8 cellular contexts compared by ENCODE assay signal in genomic region chr17:82205720-82206508, GRCh38. TPM values are rescaled to one million over a fixed set of nuclear protein-coding genes. Genes with fewer than 3 reads are reported as not detected.
A peak's percentile ranks its signal among the peaks of the same experiment; 100 is the strongest.
DNase-seq lines count a peak whose midpoint lies in the region; TF ChIP-seq lines count a peak whose summit lies in the region.

No MANE protein-coding gene starts in this region.

- TF ChIP-seq CTCF in AG09309 (IDR thresholded peaks at IDR 0.05; ENCODE audit: control insufficient read depth, insufficient read depth, low read depth, low read length, missing control alignments): peak; percentile 90
- peak; percentile 82 for TF ChIP-seq CTCF in fibroblast of mammary gland (conservative IDR thresholded peaks at IDR 0.05; ENCODE audit: control insufficient read depth, insufficient read depth, low read depth, low read length)
- TF ChIP-seq CTCF in nephron (IDR thresholded peaks at IDR 0.05; ENCODE audit: unreplicated experiment in 3 of 3): peak; percentile 82 to 89 (median 87)
- peak; percentile 88 to 90 for TF ChIP-seq CTCF in suprapubic skin (IDR thresholded peaks at IDR 0.05)

- H3K27ac ChIP-seq in suprapubic skin: peak overlapping the region; percentile 41

- peak overlapping the region; percentile 84 for H3K27ac Mint-ChIP-seq in activated T-helper 2 cell treated with anti-CD3 and anti-CD28 coated beads, Interferon-gamma antibody, Interleukin-2, Interleukin-4, amounts not matched to agents 10 μg/mL and 5 μg/mL and 100 μg/mL, durations not matched to agents 14 hours and 24 hours and 36 hours
- H3K27ac Mint-ChIP-seq in nephron: peak overlapping the region in 1 of 3 experiments; percentile 31

- peaks cover 17% of the 10 kb centered on the region for H3K4me1 ChIP-seq in suprapubic skin

- peaks cover 4% of the 10 kb centered on the region for H3K36me3 Mint-ChIP-seq in activated T-helper 2 cell treated with anti-CD3 and anti-CD28 coated beads, Interferon-gamma antibody, Interleukin-2, Interleukin-4, amounts not matched to agents 10 μg/mL and 5 μg/mL and 100 μg/mL, durations not matched to agents 14 hours and 24 hours and 36 hours (ENCODE audit: low read depth)
- no peaks in the 10 kb centered on the region for H3K36me3 Mint-ChIP-seq in nephron (ENCODE audit: low read depth)

- H3K4me3 Mint-ChIP-seq in activated T-helper 2 cell treated with anti-CD3 and anti-CD28 coated beads, Interferon-gamma antibody, Interleukin-2, Interleukin-4, amounts not matched to agents 10 μg/mL and 5 μg/mL and 100 μg/mL, durations not matched to agents 14 hours and 24 hours and 36 hours (ENCODE audit: low read depth): peak overlapping the region; percentile 48
- no peak overlapping the region for H3K4me3 Mint-ChIP-seq in nephron

- DNase-seq in AG09309 (ENCODE audit: low read depth): no peak
- peak; percentile 86 for DNase-seq in GM19240 (ENCODE audit: insufficient read length, low spot score)
- DNase-seq in LoVo (ENCODE audit: low spot score): peak; percentile 85
- DNase-seq in RPMI8226: peak; percentile 89
- DNase-seq in activated T-helper 2 cell treated with anti-CD3 and anti-CD28 coated beads, Interferon-gamma antibody, Interleukin-2, Interleukin-4, amounts not matched to agents 10 μg/mL and 5 μg/mL and 100 μg/mL, durations not matched to agents 14 hours and 24 hours and 36 hours (ENCODE audit: low spot score): peak; percentile 77
- peak; percentile 92 for DNase-seq in fibroblast of mammary gland (ENCODE audit: low read depth)
- peak; percentile 89 to 93 for DNase-seq in suprapubic skin (ENCODE audit: low spot score in 2 of 2)

- no peaks in the 10 kb centered on the region for H3K27me3 ChIP-seq in suprapubic skin

- H3K27me3 Mint-ChIP-seq in activated T-helper 2 cell treated with anti-CD3 and anti-CD28 coated beads, Interferon-gamma antibody, Interleukin-2, Interleukin-4, amounts not matched to agents 10 μg/mL and 5 μg/mL and 100 μg/mL, durations not matched to agents 14 hours and 24 hours and 36 hours (ENCODE audit: low read depth): no peaks in the 10 kb centered on the region
- H3K27me3 Mint-ChIP-seq in nephron (ENCODE audit: low read depth): no peaks in the 10 kb centered on the region

- peak in 1 of 2 donors; percentile 39 for TF ChIP-seq POLR2A in suprapubic skin (IDR thresholded peaks at IDR 0.05)

- 18% methylated on average over 21 of the region's 21 CpGs for WGBS in suprapubic skin

- H3K4me1 Mint-ChIP-seq in activated T-helper 2 cell treated with anti-CD3 and anti-CD28 coated beads, Interferon-gamma antibody, Interleukin-2, Interleukin-4, amounts not matched to agents 10 μg/mL and 5 μg/mL and 100 μg/mL, durations not matched to agents 14 hours and 24 hours and 36 hours (ENCODE audit: low read depth): peaks cover 37% of the 10 kb centered on the region
- peaks cover 15% of the 10 kb centered on the region for H3K4me1 Mint-ChIP-seq in nephron

- TF ChIP-seq EP300 in suprapubic skin (IDR thresholded peaks at IDR 0.05): no peak

- no peaks in the 10 kb centered on the region for H3K9me3 Mint-ChIP-seq in activated T-helper 2 cell treated with anti-CD3 and anti-CD28 coated beads, Interferon-gamma antibody, Interleukin-2, Interleukin-4, amounts not matched to agents 10 μg/mL and 5 μg/mL and 100 μg/mL, durations not matched to agents 14 hours and 24 hours and 36 hours
- no peaks in the 10 kb centered on the region for H3K9me3 Mint-ChIP-seq in nephron

- H3K4me3 ChIP-seq in AG09309 (ENCODE audit: control insufficient read depth, low read depth, low read length): no peak overlapping the region
- H3K4me3 ChIP-seq in fibroblast of mammary gland (ENCODE audit: control insufficient read depth, low read depth, low read length): no peak overlapping the region
- no peak overlapping the region for H3K4me3 ChIP-seq in suprapubic skin

- no peaks in the 10 kb centered on the region for H3K36me3 ChIP-seq in suprapubic skin

- no peaks in the 10 kb centered on the region for H3K9me3 ChIP-seq in suprapubic skin

- intact Hi-C loops in activated T-helper 2 cell treated with anti-CD3 and anti-CD28 coated beads, Interferon-gamma antibody, Interleukin-2, Interleukin-4, amounts not matched to agents 10 μg/mL and 5 μg/mL and 100 μg/mL, durations not matched to agents 14 hours and 24 hours and 36 hours (cut with micrococcal nuclease): no loop called here

RNA-seq across cellular contexts. Expression of gene CCDC57, which starts 6.7 kb away (rescaled TPM):
- 51.7 and 53.1 TPM in 2 replicates for total RNA-seq in activated T-helper 2 cell treated with anti-CD3 and anti-CD28 coated beads, Interferon-gamma antibody, Interleukin-2, Interleukin-4, amounts not matched to agents 10 μg/mL and 5 μg/mL and 100 μg/mL, durations not matched to agents 14 hours and 24 hours and 36 hours
- 10 to 100 TPM; 16.1 to 29.8 (median 20.3) TPM for total RNA-seq in suprapubic skin

RNA-seq across cellular contexts. Expression of gene SLC16A3, which starts 22.9 kb away (rescaled TPM):
- 187 and 200 TPM in 2 replicates for total RNA-seq in activated T-helper 2 cell treated with anti-CD3 and anti-CD28 coated beads, Interferon-gamma antibody, Interleukin-2, Interleukin-4, amounts not matched to agents 10 μg/mL and 5 μg/mL and 100 μg/mL, durations not matched to agents 14 hours and 24 hours and 36 hours
- total RNA-seq in suprapubic skin: 1 to 10 TPM; 3.6 to 7.6 (median 4.5) TPM

Comparison
In these comparisons a context has a peak if more than half of its experiments do, and no peak if none do; other contexts are left out.
1. RNA of gene SLC16A3, which starts 22.9 kb away (total RNA-seq): 187 to 200 TPM in activated T-helper 2 cell treated with anti-CD3 and anti-CD28 coated beads, Interferon-gamma antibody, Interleukin-2, Interleukin-4, amounts not matched to agents 10 μg/mL and 5 μg/mL and 100 μg/mL, durations not matched to agents 14 hours and 24 hours and 36 hours; 3.6 to 7.6 TPM in suprapubic skin; every median in the first group is over 10 times any median in the second.
2. Peak in every context shown above with its lines, with median percentiles within 50 percentile points of each other: CTCF ChIP-seq.